ENCODE assay signal across 7 cellular contexts in the genomic region with DNA sequence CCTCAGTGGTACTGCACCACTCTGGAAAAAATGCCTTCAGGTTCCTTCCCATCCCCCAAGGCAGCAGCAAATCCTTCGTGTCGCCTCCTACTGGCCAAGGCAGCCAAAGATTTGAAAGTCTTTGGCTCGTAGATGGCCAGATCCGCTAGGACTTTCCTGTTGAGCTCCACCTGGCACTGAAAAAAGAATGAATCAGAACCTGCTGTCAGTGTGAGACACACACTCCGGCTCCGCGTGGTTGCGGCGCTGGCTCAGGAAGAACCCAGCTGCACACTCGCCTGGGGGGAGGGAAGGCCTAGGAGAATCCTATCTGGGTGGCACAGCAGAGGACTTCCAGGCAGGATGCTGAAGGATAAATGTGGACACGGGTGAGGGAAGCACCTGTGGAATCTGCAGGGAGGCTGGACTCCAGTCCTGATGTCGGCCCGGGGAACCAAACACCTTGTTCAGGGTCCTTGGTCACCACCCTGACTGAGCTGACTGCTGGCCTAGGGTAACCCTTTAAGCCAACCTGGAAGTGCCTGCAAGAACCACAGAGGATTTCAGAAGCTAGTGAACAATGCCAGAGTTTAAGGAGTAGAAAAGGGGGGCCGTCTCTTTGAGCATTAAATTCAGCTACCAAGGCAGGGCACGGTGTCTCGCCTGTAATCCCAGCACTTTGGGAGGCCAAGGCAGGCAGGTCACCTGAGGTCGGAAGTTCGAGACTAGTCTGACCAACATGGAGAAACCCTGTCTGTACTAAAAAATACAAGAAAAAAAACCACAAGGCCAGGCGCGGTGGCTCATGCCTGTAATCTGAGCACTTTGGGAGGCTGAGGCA. TPM values are rescaled to one million over a fixed set of nuclear protein-coding genes. Genes with fewer than 3 reads are reported as not detected.
DNase-seq lines count a peak whose midpoint lies in the region; ATAC-seq, FAIRE-seq and TF ChIP-seq lines count a peak whose summit lies in the region.

No MANE protein-coding gene starts in this region.

- peak overlapping the region; percentile 91 for H3K4me3 Mint-ChIP-seq in HFFc6
- H3K4me3 Mint-ChIP-seq in natural killer cell treated with Interleukin-12 subunit alpha and Interleukin-12 subunit beta and Interleukin-15 and Interleukin-18, amount 100 ng/mL, for 72 hours: no peak overlapping the region

- peak; percentile 41 for DNase-seq in DMS114 treated with DMSO at 0.1 percent for 48 hours (lab: John Stamatoyannopoulos, UW; ENCODE audit: unreplicated experiment)
- peak; percentile 57 for DNase-seq in HFFc6
- DNase-seq in SK-N-DZ (ENCODE audit: low spot score): peak; percentile 29
- peak; percentile 80 for DNase-seq in choroid plexus epithelial cell (ENCODE audit: low read depth)
- DNase-seq in natural killer cell treated with Interleukin-12 subunit alpha and Interleukin-12 subunit beta and Interleukin-15 and Interleukin-18, amount 100 ng/mL, for 72 hours (ENCODE audit: low spot score): no peak
- no peak for DNase-seq in urothelium cell line (ENCODE audit: low spot score)

- no peak overlapping the region for H3K4me3 ChIP-seq in choroid plexus epithelial cell (ENCODE audit: low read depth, low read length)

- ATAC-seq in natural killer cell treated with Interleukin-12 subunit alpha and Interleukin-12 subunit beta and Interleukin-15 and Interleukin-18, amount 100 ng/mL, for 72 hours: no peak
- no peak for ATAC-seq in HG03432 (IDR thresholded peaks at IDR 0.05; ENCODE audit: unreplicated experiment)

- FAIRE-seq in urothelium cell line (lab: Jason Lieb, UNC): no peak

- H3K27me3 Mint-ChIP-seq in HFFc6 (ENCODE audit: insufficient read depth): peaks cover 16% of the 10 kb centered on the region
- no peaks in the 10 kb centered on the region for H3K27me3 Mint-ChIP-seq in natural killer cell treated with Interleukin-12 subunit alpha and Interleukin-12 subunit beta and Interleukin-15 and Interleukin-18, amount 100 ng/mL, for 72 hours

- no peaks in the 10 kb centered on the region for H3K9me3 Mint-ChIP-seq in HFFc6
- no peaks in the 10 kb centered on the region for H3K9me3 Mint-ChIP-seq in natural killer cell treated with Interleukin-12 subunit alpha and Interleukin-12 subunit beta and Interleukin-15 and Interleukin-18, amount 100 ng/mL, for 72 hours

- H3K27ac Mint-ChIP-seq in HFFc6: peak overlapping the region; percentile 78
- peak overlapping the region; percentile 31 to 35 for H3K27ac Mint-ChIP-seq in natural killer cell treated with Interleukin-12 subunit alpha and Interleukin-12 subunit beta and Interleukin-15 and Interleukin-18, amount 100 ng/mL, for 72 hours

- TF ChIP-seq CTCF in HFFc6 (IDR thresholded peaks at IDR 0.05): peak; percentile 83
- peak; percentile 84 for TF ChIP-seq CTCF in choroid plexus epithelial cell (conservative IDR thresholded peaks at IDR 0.05; ENCODE audit: low read depth, low read length)

- H3K4me1 Mint-ChIP-seq in HFFc6 (ENCODE audit: low read depth): peaks cover 48% of the 10 kb centered on the region
- H3K4me1 Mint-ChIP-seq in natural killer cell treated with Interleukin-12 subunit alpha and Interleukin-12 subunit beta and Interleukin-15 and Interleukin-18, amount 100 ng/mL, for 72 hours (ENCODE audit: low read depth in 2 of 2): peaks cover 38 to 41% of the 10 kb centered on the region in 2 donors

- peaks cover 57% of the 10 kb centered on the region for H3K36me3 Mint-ChIP-seq in HFFc6 (ENCODE audit: low read depth)
- H3K36me3 Mint-ChIP-seq in natural killer cell treated with Interleukin-12 subunit alpha and Interleukin-12 subunit beta and Interleukin-15 and Interleukin-18, amount 100 ng/mL, for 72 hours: peaks cover 11% of the 10 kb centered on the region

RNA-seq across cellular contexts. Expression of a gene that starts 3.2 kb away (rescaled TPM):
- total RNA-seq in HFFc6 (2021; fragmentation: NEBNext Ultra II Directional; extraction: Animal tissue kit (Norgen Biotek cat#: 25700)): 100 to 1,000 TPM in 5 of 6 experiments, 10 to 100 TPM in 1; 96.2 to 115 (median 104) TPM
- polyA plus RNA-seq in SK-N-DZ (2014; cell fraction: cytosol; rRNA removed): 114 and 186 TPM in 2 replicates
- 1,610 and 2,471 TPM in 2 replicates for polyA plus RNA-seq in SK-N-DZ (2014; cell fraction: nucleus; rRNA removed)
- 100 to 1,000 TPM; 124 to 196 TPM for total RNA-seq in natural killer cell treated with Interleukin-12 subunit alpha and Interleukin-12 subunit beta and Interleukin-15 and Interleukin-18, amount 100 ng/mL, for 72 hours

RNA-seq across cellular contexts. Expression of a gene that starts 4.8 kb away (rescaled TPM):
- 100 to 1,000 TPM; 131 to 154 (median 141) TPM for total RNA-seq in HFFc6 (2021; fragmentation: NEBNext Ultra II Directional; extraction: Animal tissue kit (Norgen Biotek cat#: 25700))
- polyA plus RNA-seq in SK-N-DZ (2014; cell fraction: cytosol; rRNA removed): 122 and 124 TPM in 2 replicates
- 65.7 and 70.6 TPM in 2 replicates for polyA plus RNA-seq in SK-N-DZ (2014; cell fraction: nucleus; rRNA removed)
- 100 to 1,000 TPM; 138 to 175 TPM for total RNA-seq in natural killer cell treated with Interleukin-12 subunit alpha and Interleukin-12 subunit beta and Interleukin-15 and Interleukin-18, amount 100 ng/mL, for 72 hours

RNA-seq across cellular contexts. Expression of a gene that starts 18.8 kb away (rescaled TPM):
- total RNA-seq in HFFc6 (2021; fragmentation: NEBNext Ultra II Directional; extraction: Animal tissue kit (Norgen Biotek cat#: 25700)): under 1 TPM in 2 of 6 experiments, not detected in 4; 0.14 TPM
- 0.81 TPM in 1 of 2 replicates, not detected in the other for polyA plus RNA-seq in SK-N-DZ (2014; cell fraction: cytosol; rRNA removed)
- 0.90 and 0.97 TPM in 2 replicates for polyA plus RNA-seq in SK-N-DZ (2014; cell fraction: nucleus; rRNA removed)
- total RNA-seq in natural killer cell treated with Interleukin-12 subunit alpha and Interleukin-12 subunit beta and Interleukin-15 and Interleukin-18, amount 100 ng/mL, for 72 hours: not detected

RNA-seq across cellular contexts. Expression of a gene that starts 27.3 kb away (rescaled TPM):
- 100 to 1,000 TPM; 178 to 206 (median 196) TPM for total RNA-seq in HFFc6 (2021; fragmentation: NEBNext Ultra II Directional; extraction: Animal tissue kit (Norgen Biotek cat#: 25700))
- 141 and 178 TPM in 2 replicates for polyA plus RNA-seq in SK-N-DZ (2014; cell fraction: cytosol; rRNA removed)
- polyA plus RNA-seq in SK-N-DZ (2014; cell fraction: nucleus; rRNA removed): 162 and 257 TPM in 2 replicates
- total RNA-seq in natural killer cell treated with Interleukin-12 subunit alpha and Interleukin-12 subunit beta and Interleukin-15 and Interleukin-18, amount 100 ng/mL, for 72 hours: 100 to 1,000 TPM; 106 to 216 TPM

RNA-seq across cellular contexts. Expression of a gene that starts 33.2 kb away (rescaled TPM):
- under 1 TPM in 5 of 6 experiments, not detected in 1; 0.12 to 0.33 (median 0.24) TPM for total RNA-seq in HFFc6 (2021; fragmentation: NEBNext Ultra II Directional; extraction: Animal tissue kit (Norgen Biotek cat#: 25700))
- 0.06 and 1.5 TPM in 2 replicates for polyA plus RNA-seq in SK-N-DZ (2014; cell fraction: cytosol; rRNA removed)
- polyA plus RNA-seq in SK-N-DZ (2014; cell fraction: nucleus; rRNA removed): 0.27 and 2.0 TPM in 2 replicates
- 1 to 10 TPM; 1.3 to 7.7 TPM for total RNA-seq in natural killer cell treated with Interleukin-12 subunit alpha and Interleukin-12 subunit beta and Interleukin-15 and Interleukin-18, amount 100 ng/mL, for 72 hours

Comparison
In these comparisons a context has a peak if more than half of its experiments do, and no peak if none do; other contexts are left out.
1. DNase-seq: peak in DMS114 treated with DMSO at 0.1 percent for 48 hours (single experiment), HFFc6 (single experiment), SK-N-DZ (single experiment) and choroid plexus epithelial cell (single experiment); none in natural killer cell treated with Interleukin-12 subunit alpha and Interleukin-12 subunit beta and Interleukin-15 and Interleukin-18, amount 100 ng/mL, for 72 hours (single experiment) and urothelium cell line (single experiment).